Comparison of ENCODE assay signal across 3 cellular contexts in genomic region chr9:233708-234107, GRCh38. TPM values are rescaled to one million over a fixed set of nuclear protein-coding genes. Genes with fewer than 3 reads are reported as not detected.
"Had no signal": no experiment of that assay in that cellular context is flagged by ENCODE, and none has a peak within 500 bp of the region (broad histone marks: within the 10 kb centered on the region; RNA-seq: fewer than 3 reads in every experiment).

No MANE protein-coding gene starts in this region.

RNA-seq across cellular contexts. Expression of gene DOCK8, which starts 19.0 kb away (rescaled TPM):
- total RNA-seq: RPMI7951, SJSA1 had no signal
- polyA plus RNA-seq: SK-N-SH had no signal
